ENCODE assay signal across 12 cellular contexts in the genomic region with DNA sequence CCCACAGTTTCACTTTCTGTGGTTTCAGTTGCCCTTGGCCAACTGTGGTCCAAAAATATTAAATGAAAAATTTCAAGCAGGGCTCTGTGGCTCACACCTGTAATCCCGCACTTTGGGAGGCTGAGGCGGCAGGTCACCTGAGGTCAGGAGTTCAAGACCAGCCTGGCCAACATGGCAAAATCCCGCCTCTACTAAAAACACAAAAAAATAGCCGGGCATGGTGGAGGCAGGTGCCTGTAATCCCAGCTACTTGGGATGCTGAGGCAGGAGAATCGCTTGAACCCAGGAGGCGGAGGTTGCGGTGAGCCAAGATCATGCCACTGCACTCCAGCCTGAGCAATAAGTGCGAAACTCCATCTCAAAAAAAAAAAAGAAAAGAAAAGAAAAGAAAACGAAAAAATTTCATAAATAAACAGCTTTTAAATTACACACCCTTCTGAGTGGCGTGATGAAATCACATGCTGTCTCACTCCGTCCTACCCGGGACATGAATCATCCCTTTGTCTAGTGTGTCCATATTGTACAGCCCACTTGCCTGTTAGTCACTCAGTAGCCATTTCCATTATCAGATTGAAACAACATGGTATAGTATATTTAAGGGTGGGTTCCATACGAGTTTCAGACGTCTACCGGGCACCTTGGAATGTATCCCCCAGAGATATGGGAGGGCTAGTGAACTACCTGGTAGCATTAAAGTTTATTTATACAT. TPM values are rescaled to one million over a fixed set of nuclear protein-coding genes. Genes with fewer than 3 reads are reported as not detected.
DNase-seq lines count a peak whose midpoint lies in the region; ATAC-seq, FAIRE-seq and TF ChIP-seq lines count a peak whose summit lies in the region.
"Had no signal": no experiment of that assay in that cellular context is flagged by ENCODE, and none has a peak within 500 bp of the region (broad histone marks: within the 10 kb centered on the region; RNA-seq: fewer than 3 reads in every experiment).

No MANE protein-coding gene starts in this region.

- no peaks in the 10 kb centered on the region for H3K36me3 Mint-ChIP-seq in osteocyte (ENCODE audit: unreplicated experiment)
- H3K36me3 Mint-ChIP-seq: neural progenitor cell had no signal

- no peaks in the 10 kb centered on the region for H3K9me3 Mint-ChIP-seq in osteocyte (ENCODE audit: unreplicated experiment)
- H3K9me3 Mint-ChIP-seq: neural progenitor cell; T-helper 2 cell treated with Interferon-gamma antibody and Interleukin-4, amounts not matched to agents 5 μg/mL and 100 μg/mL, for 36 hours had no signal

- peaks cover 83% of the 10 kb centered on the region for H3K4me1 Mint-ChIP-seq in osteocyte (ENCODE audit: unreplicated experiment)

- ATAC-seq in GM18907 (IDR thresholded peaks at IDR 0.05; ENCODE audit: unreplicated experiment) = no peak

- DNase-seq in EH (ENCODE audit: low read depth) (peak; percentile 94), RCC 7860 (ENCODE audit: low spot score) (peak; percentile 83), fibroblast of gingiva (ENCODE audit: low read depth) (peak; percentile 87), osteocyte (ENCODE audit: extremely low spot score, unreplicated experiment) (no peak), NOMO-1 (lab: John Stamatoyannopoulos, UW; ENCODE audit: unreplicated experiment in 2 of 2) (no peak), DMS79 (lab: John Stamatoyannopoulos, UW) (no peak), GM19240 (ENCODE audit: insufficient read length, low spot score) (no peak)
- DNase-seq: activated gamma-delta T cell, esophagus squamous epithelium had no signal

- peak overlapping the region; percentile 84 for H3K27ac Mint-ChIP-seq in osteocyte (ENCODE audit: unreplicated experiment)
- H3K27ac Mint-ChIP-seq: neural progenitor cell; T-helper 2 cell treated with Interferon-gamma antibody and Interleukin-4, amounts not matched to agents 5 μg/mL and 100 μg/mL, for 36 hours had no signal

- TF ChIP-seq CTCF in osteocyte (IDR thresholded peaks at IDR 0.05) = no peak

- no peaks in the 10 kb centered on the region for H3K27me3 Mint-ChIP-seq in osteocyte (ENCODE audit: unreplicated experiment)

- FAIRE-seq in RCC 7860 (lab: Jason Lieb, UNC) = peak; percentile 91

- no peak overlapping the region for H3K4me3 Mint-ChIP-seq in osteocyte (ENCODE audit: unreplicated experiment)
- H3K4me3 Mint-ChIP-seq: neural progenitor cell; T-helper 2 cell treated with Interferon-gamma antibody and Interleukin-4, amounts not matched to agents 5 μg/mL and 100 μg/mL, for 36 hours had no signal

RNA-seq across cellular contexts. Expression of a gene that starts 11.7 kb away (rescaled TPM):
- 130 and 131 TPM in 2 replicates for total RNA-seq in osteocyte

Comparison
In these comparisons a context has a peak if more than half of its experiments do, and no peak if none do; other contexts are left out.
1. DNase-seq: peak in EH (single experiment), RCC 7860 (single experiment) and fibroblast of gingiva (single experiment); none in osteocyte (single experiment), NOMO-1 (0 of 2), DMS79 (single experiment) and GM19240 (single experiment).